ENCODE assay signal across 8 cellular contexts in genomic region chr16:25013751-25014499, GRCh38. TPM values are rescaled to one million over a fixed set of nuclear protein-coding genes. Genes with fewer than 3 reads are reported as not detected.
DNase-seq lines count a peak whose midpoint lies in the region; ATAC-seq and TF ChIP-seq lines count a peak whose summit lies in the region.

No MANE protein-coding gene starts in this region.

- no peak overlapping the region for H2BK15ac ChIP-seq in mesendoderm (replicated peaks; ENCODE audit: low read depth)

- peak overlapping the region; percentile 97 for H3K56ac ChIP-seq in mesendoderm (ENCODE audit: low read length)

- no peak overlapping the region for H3K4ac ChIP-seq in mesendoderm (ENCODE audit: low read depth, low read length)

- H4K20me1 ChIP-seq in DOHH2 (ENCODE audit: control insufficient read depth, insufficient read depth, low read depth, low read length), result peaks cover 27% of the 10 kb centered on the region

- H3K27ac ChIP-seq in DOHH2 (ENCODE audit: low read depth, low read length) (peak overlapping the region; percentile 86), mesendoderm (ENCODE audit: low read depth, low read length) (peak overlapping the region; percentile 39)

- no peak overlapping the region for H4K8ac ChIP-seq in mesendoderm (ENCODE audit: low read depth, low read length)

- H3K9me3 ChIP-seq in DOHH2 (ENCODE audit: control insufficient read depth, insufficient read depth, low read length), result no peaks in the 10 kb centered on the region

- H4K5ac ChIP-seq in mesendoderm (ENCODE audit: low read length), result no peak overlapping the region

- peak overlapping the region; percentile 88 for H3K9ac ChIP-seq in mesendoderm (ENCODE audit: low read length)

- H3K23ac ChIP-seq in mesendoderm (ENCODE audit: low read length), result peak overlapping the region; percentile 3

- H3K18ac ChIP-seq in mesendoderm (ENCODE audit: low read length), result no peak overlapping the region

- H3K9me2 ChIP-seq in DOHH2 (replicated peaks; ENCODE audit: control insufficient read depth, low read length), result no peaks in the 10 kb centered on the region

- peaks cover 20% of the 10 kb centered on the region for H3F3A ChIP-seq in DOHH2 (ENCODE audit: control insufficient read depth, insufficient read depth)

- H3K4me2 ChIP-seq in DOHH2 (ENCODE audit: low read length) (peak overlapping the region; percentile 99), mesendoderm (ENCODE audit: low read length) (peak overlapping the region; percentile 91)

- H3K4me3 ChIP-seq in DOHH2 (ENCODE audit: low read length) (peak overlapping the region; percentile 81), astrocyte of the spinal cord (ENCODE audit: low read depth, low read length) (peak overlapping the region; percentile 83), mesendoderm (ENCODE audit: low read length) (peak overlapping the region; percentile 74)

- peaks cover 29% of the 10 kb centered on the region for H3K79me1 ChIP-seq in mesendoderm (ENCODE audit: low read length)

- no peak overlapping the region for H2BK5ac ChIP-seq in mesendoderm (ENCODE audit: low read length)

- ATAC-seq in GM21381 (IDR thresholded peaks at IDR 0.05; ENCODE audit: unreplicated experiment), result peak; percentile 55
- ATAC-seq in HG03575 (IDR thresholded peaks at IDR 0.05; ENCODE audit: extremely low read depth, insufficient number of reproducible peaks, low FRiP score, unreplicated experiment), result peak; percentile 58

- in situ Hi-C loops in astrocyte of the spinal cord (cut with HindIII; ENCODE audit: low sequenced_read_pairs), result no loop called here

- H2BK120ac ChIP-seq in mesendoderm (ENCODE audit: low read depth, low read length), result no peak overlapping the region

- H3K79me2 ChIP-seq in DOHH2 (ENCODE audit: control insufficient read depth, low read length) (peaks cover 10% of the 10 kb centered on the region; the same call in 1 of the 2 replicates), mesendoderm (ENCODE audit: control insufficient read depth, insufficient read depth, low read length) (peaks cover 49% of the 10 kb centered on the region)

- no peak overlapping the region for H2AK5ac ChIP-seq in mesendoderm (ENCODE audit: low read length)

- WGBS in mesendoderm (ENCODE audit: extremely low coverage, insufficient coverage, low lambda C conversion rate), result no CpG with 5 or more reads among the region's 14 CpGs

- DNase-seq in astrocyte of the spinal cord (ENCODE audit: low read depth, low spot score), result no peak
- DNase-seq in mesendoderm, result no peak
- no peak for DNase-seq in HuH-7.5 (ENCODE audit: low spot score)
- DNase-seq in Ammon's horn (ENCODE audit: low spot score), result no peak
- no peak for DNase-seq in ureter (ENCODE audit: low spot score)

- H3K4me1 ChIP-seq in DOHH2 (ENCODE audit: control insufficient read depth, low read length), result peaks cover 74% of the 10 kb centered on the region
- H3K4me1 ChIP-seq in mesendoderm (ENCODE audit: control insufficient read depth, low read depth, low read length), result peaks cover 2% of the 10 kb centered on the region

- H3K36me3 ChIP-seq in DOHH2 (ENCODE audit: control insufficient read depth, low read length), result no peaks in the 10 kb centered on the region
- no peaks in the 10 kb centered on the region for H3K36me3 ChIP-seq in mesendoderm (ENCODE audit: control insufficient read depth, insufficient read depth, low read length)

- TF ChIP-seq CTCF in DOHH2 (IDR thresholded peaks at IDR 0.05; ENCODE audit: low read depth, low read length, poor library complexity, severe bottlenecking) (no peak), astrocyte of the spinal cord (IDR thresholded peaks at IDR 0.05; ENCODE audit: low read depth, low read length) (no peak)

- H3K27me3 ChIP-seq in DOHH2 (ENCODE audit: control insufficient read depth, low read length) (peaks cover 68% of the 10 kb centered on the region), mesendoderm (ENCODE audit: insufficient read depth, low read length, poor library complexity) (no peaks in the 10 kb centered on the region)

RNA-seq across cellular contexts. Expression of gene ARHGAP17, which starts 1.2 kb away (rescaled TPM):
- 61.6 TPM for polyA plus RNA-seq in mesendoderm (2013, experiment 1 of 2)
- 62.5 TPM for polyA plus RNA-seq in mesendoderm (2013, experiment 2 of 2)
- total RNA-seq in ureter, result 64.7 TPM
